In the genomic region with DNA sequence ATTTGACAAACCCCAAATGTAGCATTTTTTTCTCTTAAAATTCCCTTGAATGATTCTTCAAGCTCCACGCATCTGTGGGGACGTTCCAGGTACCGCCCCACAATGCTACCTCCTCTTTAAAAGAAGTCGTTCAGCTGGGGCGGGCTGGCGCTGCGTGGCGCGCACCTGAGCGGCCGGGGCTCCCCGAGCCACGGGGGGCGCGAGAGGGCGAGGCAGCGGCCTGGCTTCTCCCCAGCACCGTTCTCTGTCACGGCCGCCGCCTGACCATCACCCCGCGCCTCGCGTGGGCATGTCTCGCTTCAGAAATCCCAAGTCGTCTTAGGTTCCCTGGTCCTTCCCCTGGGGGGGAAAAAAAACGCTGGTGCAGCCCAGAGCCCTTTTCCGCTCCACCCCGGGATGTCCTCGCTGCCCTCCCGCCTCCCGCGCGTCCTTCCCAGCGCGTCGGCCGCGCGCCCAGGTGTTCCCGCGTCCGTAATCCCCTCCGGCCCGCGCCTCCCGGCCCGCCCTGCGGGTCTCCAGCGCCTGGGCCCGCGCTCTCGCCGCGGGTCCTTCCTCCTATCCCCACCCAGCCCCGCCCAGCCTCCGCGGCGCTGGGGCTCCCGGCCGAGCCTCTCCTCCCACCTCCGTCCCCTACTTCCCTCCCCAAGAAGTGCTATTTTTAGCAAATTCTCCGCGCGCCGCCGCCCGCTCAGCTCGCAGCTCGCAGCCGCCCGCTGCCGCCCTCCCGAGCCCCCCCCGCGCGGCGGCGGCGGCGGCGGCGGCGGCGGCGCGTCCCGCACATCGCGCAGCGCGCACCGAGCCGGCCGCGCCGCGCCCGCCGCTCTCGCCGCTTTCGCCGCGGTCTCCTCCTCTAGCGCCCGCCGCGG, we compare ENCODE assay signal across 9 cellular contexts. TPM values are rescaled to one million over a fixed set of nuclear protein-coding genes. Genes with fewer than 3 reads are reported as not detected.
A peak's percentile ranks its signal among the peaks of the same experiment; 100 is the strongest.
DNase-seq lines count a peak whose midpoint lies in the region; ATAC-seq and TF ChIP-seq lines count a peak whose summit lies in the region.
"Had no signal": no experiment of that assay in that cellular context is flagged by ENCODE, and none has a peak within 500 bp of the region (broad histone marks: within the 10 kb centered on the region; RNA-seq: fewer than 3 reads in every experiment).

No MANE protein-coding gene starts in this region.

- no peaks in the 10 kb centered on the region for H3K79me2 ChIP-seq in parathyroid adenoma

- no peaks in the 10 kb centered on the region for H3K36me3 Mint-ChIP-seq in activated T-helper 2 cell treated with anti-CD3 and anti-CD28 coated beads, Interferon-gamma antibody, Interleukin-2, Interleukin-4, amounts not matched to agents 10 μg/mL and 5 μg/mL and 100 μg/mL, durations not matched to agents 14 hours and 24 hours and 36 hours (ENCODE audit: low read depth)

- peaks cover 8% of the 10 kb centered on the region for H3K9me3 Mint-ChIP-seq in activated T-helper 2 cell treated with anti-CD3 and anti-CD28 coated beads, Interferon-gamma antibody, Interleukin-2, Interleukin-4, amounts not matched to agents 10 μg/mL and 5 μg/mL and 100 μg/mL, durations not matched to agents 14 hours and 24 hours and 36 hours

- peak in 5 of 9 donors; percentile 13 to 45 (median 32) for TF ChIP-seq CTCF in heart right ventricle (IDR thresholded peaks at IDR 0.05)
- no peak for TF ChIP-seq CTCF in parathyroid adenoma (IDR thresholded peaks at IDR 0.05)

- H3K27me3 Mint-ChIP-seq in activated T-helper 2 cell treated with anti-CD3 and anti-CD28 coated beads, Interferon-gamma antibody, Interleukin-2, Interleukin-4, amounts not matched to agents 10 μg/mL and 5 μg/mL and 100 μg/mL, durations not matched to agents 14 hours and 24 hours and 36 hours (ENCODE audit: low read depth), result peaks cover 46% of the 10 kb centered on the region

- H3K9me3 ChIP-seq in heart right ventricle (peaks cover 0 to 16% (median 7%) of the 10 kb centered on the region in 11 donors), parathyroid adenoma (ENCODE audit: control insufficient read depth, low read length) (no peaks in the 10 kb centered on the region)

- DNase-seq in NCI-H1417 (lab: John Stamatoyannopoulos, UW) (peak; percentile 58 to 85 (median 75)), NCI-H1417 treated with DMSO at 0.1 percent for 48 hours (lab: John Stamatoyannopoulos, UW) (no peak), HuH-7.5 (ENCODE audit: low spot score) (peak; percentile 52), heart right ventricle (peak; percentile 16 to 39)
- no peak for DNase-seq in activated T-helper 2 cell treated with anti-CD3 and anti-CD28 coated beads, Interferon-gamma antibody, Interleukin-2, Interleukin-4, amounts not matched to agents 10 μg/mL and 5 μg/mL and 100 μg/mL, durations not matched to agents 14 hours and 24 hours and 36 hours (ENCODE audit: low spot score)

- peaks cover 0 to 20% (median 7%) of the 10 kb centered on the region in 9 donors for H3K4me1 ChIP-seq in heart right ventricle
- no peaks in the 10 kb centered on the region for H3K4me1 ChIP-seq in parathyroid adenoma
- H3K4me1 ChIP-seq: BLaER1 treated with 17β-estradiol and CSF1 and Interleukin-3, amounts not matched to agents 10 nM and 100 nM had no signal

- H3K27ac ChIP-seq in heart right ventricle (peak overlapping the region in 5 of 10 donors; percentile 52 to 77 (median 59)), parathyroid adenoma (no peak overlapping the region)
- H3K27ac ChIP-seq: BLaER1 treated with 17β-estradiol and CSF1 and Interleukin-3, amounts not matched to agents 10 nM and 100 nM had no signal

- H3K9ac ChIP-seq in parathyroid adenoma, result no peak overlapping the region
- H3K9ac ChIP-seq: BLaER1 treated with 17β-estradiol and CSF1 and Interleukin-3, amounts not matched to agents 10 nM and 100 nM had no signal

- peak overlapping the region; percentile 94 for H2AFZ ChIP-seq in parathyroid adenoma

- H3K27me3 ChIP-seq in heart right ventricle (peaks cover 0 to 42% (median 0%) of the 10 kb centered on the region in 7 donors), parathyroid adenoma (ENCODE audit: control insufficient read depth, insufficient read depth, low read length) (no peaks in the 10 kb centered on the region)
- H3K27me3 ChIP-seq: BLaER1 treated with 17β-estradiol and CSF1 and Interleukin-3, amounts not matched to agents 10 nM and 100 nM had no signal

- no peak overlapping the region for H3K27ac Mint-ChIP-seq in activated T-helper 2 cell treated with anti-CD3 and anti-CD28 coated beads, Interferon-gamma antibody, Interleukin-2, Interleukin-4, amounts not matched to agents 10 μg/mL and 5 μg/mL and 100 μg/mL, durations not matched to agents 14 hours and 24 hours and 36 hours

- H3K36me3 ChIP-seq in heart right ventricle (no peaks in the 10 kb centered on the region), parathyroid adenoma (ENCODE audit: control insufficient read depth, insufficient read depth, low read length) (no peaks in the 10 kb centered on the region)
- H3K36me3 ChIP-seq: BLaER1 treated with 17β-estradiol and CSF1 and Interleukin-3, amounts not matched to agents 10 nM and 100 nM had no signal

- peak overlapping the region; percentile 39 for H3K4me3 Mint-ChIP-seq in activated T-helper 2 cell treated with anti-CD3 and anti-CD28 coated beads, Interferon-gamma antibody, Interleukin-2, Interleukin-4, amounts not matched to agents 10 μg/mL and 5 μg/mL and 100 μg/mL, durations not matched to agents 14 hours and 24 hours and 36 hours (ENCODE audit: low read depth)

- H3K4me1 Mint-ChIP-seq in activated T-helper 2 cell treated with anti-CD3 and anti-CD28 coated beads, Interferon-gamma antibody, Interleukin-2, Interleukin-4, amounts not matched to agents 10 μg/mL and 5 μg/mL and 100 μg/mL, durations not matched to agents 14 hours and 24 hours and 36 hours (ENCODE audit: low read depth), result no peaks in the 10 kb centered on the region

- peak; percentile 68 to 89 (median 80) for ATAC-seq in heart right ventricle
- ATAC-seq in HG03196 (IDR thresholded peaks at IDR 0.05; ENCODE audit: unreplicated experiment), result no peak
- no peak for ATAC-seq in HG02642 (IDR thresholded peaks at IDR 0.05; ENCODE audit: poor library complexity, unreplicated experiment)

- 1% methylated on average over 66 to 110 of the region's 110 CpGs for WGBS in heart right ventricle, 2 donors

- H3K4me3 ChIP-seq in heart right ventricle (peak overlapping the region; percentile 39 to 95 (median 81)), parathyroid adenoma (ENCODE audit: low read depth, low read length) (peak overlapping the region; percentile 59)
- H3K4me3 ChIP-seq: BLaER1 treated with 17β-estradiol and CSF1 and Interleukin-3, amounts not matched to agents 10 nM and 100 nM had no signal

- peak overlapping the region; percentile 92 for H3K4me2 ChIP-seq in parathyroid adenoma (ENCODE audit: low read length)
- H3K4me2 ChIP-seq: BLaER1 treated with 17β-estradiol and CSF1 and Interleukin-3, amounts not matched to agents 10 nM and 100 nM had no signal

- intact Hi-C loops in activated T-helper 2 cell treated with anti-CD3 and anti-CD28 coated beads, Interferon-gamma antibody, Interleukin-2, Interleukin-4, amounts not matched to agents 10 μg/mL and 5 μg/mL and 100 μg/mL, durations not matched to agents 14 hours and 24 hours and 36 hours (cut with micrococcal nuclease), result no loop called here
- intact Hi-C loops in heart right ventricle (cut with DNase I), result no loop called here

RNA-seq across cellular contexts. Expression of a gene that starts 58.8 kb away (rescaled TPM):
- total RNA-seq in activated T-helper 2 cell treated with anti-CD3 and anti-CD28 coated beads, Interferon-gamma antibody, Interleukin-2, Interleukin-4, amounts not matched to agents 10 μg/mL and 5 μg/mL and 100 μg/mL, durations not matched to agents 14 hours and 24 hours and 36 hours, result not detected in 2 replicates
- total RNA-seq in heart right ventricle, result not detected
- polyA plus RNA-seq in heart right ventricle, result not detected

Comparison
In these comparisons a context has a peak if more than half of its experiments do, and no peak if none do; other contexts are left out.
1. DNase-seq: peak in NCI-H1417 (3 of 3), HuH-7.5 (single experiment) and heart right ventricle (2 of 2); none in NCI-H1417 treated with DMSO at 0.1 percent for 48 hours (single experiment) and activated T-helper 2 cell treated with anti-CD3 and anti-CD28 coated beads, Interferon-gamma antibody, Interleukin-2, Interleukin-4, amounts not matched to agents 10 μg/mL and 5 μg/mL and 100 μg/mL, durations not matched to agents 14 hours and 24 hours and 36 hours (single experiment).
2. ATAC-seq: peak in heart right ventricle (8 of 8); none in HG03196 (single experiment) and HG02642 (single experiment).